ENCODE assay signal across 18 cellular contexts in the genomic region with DNA sequence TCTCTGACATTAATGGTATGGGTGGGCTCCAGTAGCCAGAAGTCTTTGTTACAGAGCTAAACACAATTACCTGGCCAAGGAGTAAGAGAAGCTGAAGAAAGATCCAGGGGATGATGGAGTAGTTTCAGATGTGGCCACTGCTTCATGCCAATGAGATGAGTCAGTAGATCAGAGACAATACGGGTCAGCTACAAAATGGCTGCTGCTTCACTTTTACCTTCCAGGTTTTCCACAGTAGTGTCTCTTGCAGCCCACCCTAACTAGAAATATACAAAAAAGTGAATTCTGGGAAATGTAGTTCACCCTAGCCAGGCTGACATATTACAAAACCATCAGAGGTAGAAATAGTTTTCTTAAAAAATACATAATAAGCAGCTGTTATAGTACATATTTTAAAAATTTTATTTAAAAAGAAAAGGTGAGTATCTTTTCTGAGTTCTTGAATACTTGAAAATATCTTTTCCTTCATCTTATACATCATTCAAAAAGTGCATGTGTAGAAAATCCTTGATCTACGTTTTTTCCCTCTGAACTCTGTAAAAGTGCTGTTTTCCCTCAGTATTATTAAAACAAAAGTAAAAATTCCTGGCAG. TPM values are rescaled to one million over a fixed set of nuclear protein-coding genes. Genes with fewer than 3 reads are reported as not detected.
DNase-seq lines count a peak whose midpoint lies in the region; ATAC-seq, FAIRE-seq and TF ChIP-seq lines count a peak whose summit lies in the region.
"Had no signal": no experiment of that assay in that cellular context is flagged by ENCODE, and none has a peak within 500 bp of the region (broad histone marks: within the 10 kb centered on the region; RNA-seq: fewer than 3 reads in every experiment).

No MANE protein-coding gene starts in this region.

- H3K9me3 ChIP-seq in IMR-90 (ENCODE audit: control insufficient read depth, insufficient read depth, low read length), result no peaks in the 10 kb centered on the region
- no peaks in the 10 kb centered on the region for H3K9me3 ChIP-seq in keratinocyte (ENCODE audit: control insufficient read depth, low read depth, low read length)
- H3K9me3 ChIP-seq: vagina had no signal

- H2BK5ac ChIP-seq in IMR-90 (ENCODE audit: low read depth, low read length, poor library complexity, severe bottlenecking), result no peak overlapping the region

- POLR2A ChIA-PET in IMR-90 (lab: Charles Lee; ENCODE audit: unreplicated experiment), result no interaction called here
- POLR2A ChIA-PET in T-cell (lab: Charles Lee), result no interaction called here

- no peaks in the 10 kb centered on the region for H3K27me3 ChIP-seq in IMR-90 (ENCODE audit: control insufficient read depth, insufficient read depth, low read length)
- no peaks in the 10 kb centered on the region for H3K27me3 ChIP-seq in keratinocyte (ENCODE audit: control insufficient read depth, extremely low read depth, insufficient read depth, low read length)
- H3K27me3 ChIP-seq: adrenal gland, vagina had no signal

- no peak overlapping the region for H2AK5ac ChIP-seq in IMR-90 (ENCODE audit: low read depth, low read length)

- H4K20me1 ChIP-seq in IMR-90 (ENCODE audit: insufficient read depth, low read length) (no peaks in the 10 kb centered on the region), keratinocyte (ENCODE audit: control insufficient read depth, extremely low read depth, insufficient read depth, low read length) (no peaks in the 10 kb centered on the region)

- H3K14ac ChIP-seq in IMR-90 (replicated peaks; ENCODE audit: low read depth, low read length), result no peak overlapping the region

- H3K27ac ChIP-seq in IMR-90 (ENCODE audit: insufficient read depth, low read length), result no peak overlapping the region
- H3K27ac ChIP-seq in keratinocyte (ENCODE audit: control insufficient read depth, insufficient read depth, low read length), result no peak overlapping the region
- H3K27ac ChIP-seq: adrenal gland, vagina had no signal

- H2AFZ ChIP-seq in IMR-90 (replicated peaks; ENCODE audit: low read length, poor library complexity) (no peak overlapping the region), keratinocyte (ENCODE audit: control insufficient read depth, low read length) (no peak overlapping the region)

- H3K4me3 ChIP-seq in IMR-90 (ENCODE audit: insufficient read depth, low read depth, low read length) (no peak overlapping the region), keratinocyte (ENCODE audit: control insufficient read depth in 2 of 3, extremely low read depth in 1 of 3, insufficient read depth in 2 of 3, low read depth in 1 of 3, low read length in 3 of 3) (no peak overlapping the region)
- H3K4me3 ChIP-seq: adrenal gland, vagina had no signal

- H3K9ac ChIP-seq in IMR-90 (ENCODE audit: low read depth, low read length), result no peak overlapping the region
- H3K9ac ChIP-seq in keratinocyte (ENCODE audit: control insufficient read depth, extremely low read depth, insufficient read depth, low read length), result no peak overlapping the region

- no peak overlapping the region for H4K5ac ChIP-seq in IMR-90 (ENCODE audit: low read depth, low read length)

- H3K9me1 ChIP-seq in IMR-90 (ENCODE audit: insufficient read depth, low read length) (no peaks in the 10 kb centered on the region), keratinocyte (ENCODE audit: control insufficient read depth, extremely low read depth, insufficient read depth, low read length) (no peaks in the 10 kb centered on the region)

- in situ Hi-C loops in IMR-90 (cut with MboI; ENCODE audit: low sequenced_read_pairs), result no loop called here

- H3K36me3 ChIP-seq in IMR-90 (ENCODE audit: control insufficient read depth, insufficient read depth, low read length), result no peaks in the 10 kb centered on the region
- no peaks in the 10 kb centered on the region for H3K36me3 ChIP-seq in keratinocyte (ENCODE audit: control insufficient read depth in 2 of 2, extremely low read depth in 1 of 2, insufficient read depth in 2 of 2, low read length in 2 of 2)
- H3K36me3 ChIP-seq: adrenal gland, vagina had no signal

- TF ChIP-seq RAD21 in IMR-90 (IDR thresholded peaks at IDR 0.05; ENCODE audit: low read length), result no peak

- no peaks in the 10 kb centered on the region for H3K4me1 ChIP-seq in IMR-90 (ENCODE audit: control insufficient read depth, insufficient read depth, low read length)
- no peaks in the 10 kb centered on the region for H3K4me1 ChIP-seq in keratinocyte (ENCODE audit: control insufficient read depth, extremely low read depth, insufficient read depth, low read length)
- H3K4me1 ChIP-seq: adrenal gland, vagina had no signal

- no peak overlapping the region for H2AK9ac ChIP-seq in IMR-90 (replicated peaks; ENCODE audit: low read depth, low read length, poor library complexity)

- H3K36me3 Mint-ChIP-seq in T-cell, result peaks cover 22% of the 10 kb centered on the region

- intact Hi-C loops in IMR-90 (cut with micrococcal nuclease), result no loop called here

- peaks cover 5 to 37% (median 14%) of the 10 kb centered on the region in 3 donors for H3K9me3 Mint-ChIP-seq in T-cell

- H3K4me2 ChIP-seq in IMR-90 (ENCODE audit: low read depth, low read length), result no peak overlapping the region
- H3K4me2 ChIP-seq in keratinocyte (ENCODE audit: control insufficient read depth, extremely low read depth, insufficient read depth, low read depth, low read length), result no peak overlapping the region

- TF ChIP-seq CTCF in IMR-90 (conservative IDR thresholded peaks at IDR 0.05; ENCODE audit: low read depth, low read length), result no peak
- TF ChIP-seq CTCF in keratinocyte (optimal IDR thresholded peaks at IDR 0.05 in 1 of 3, IDR thresholded peaks at IDR 0.05 in 1 of 3, conservative IDR thresholded peaks at IDR 0.05 in 1 of 3; ENCODE audit: extremely low read depth in 1 of 3, insufficient read depth in 2 of 3, low read length in 3 of 3), result no peak

- no peaks in the 10 kb centered on the region for H3K4me1 Mint-ChIP-seq in T-cell
- H3K4me1 Mint-ChIP-seq: nephron had no signal

- H3K79me1 ChIP-seq in IMR-90 (ENCODE audit: low read depth in 1 of 2, low read length in 2 of 2), result no peaks in the 10 kb centered on the region

- CTCF ChIA-PET in IMR-90 (lab: Yijun Ruan, JAX), result no interaction called here
- CTCF ChIA-PET in T-cell (lab: Charles Lee), result interaction anchor here in 1 of 2 donors (0.6 kb wide), 1 partner anchor 604 kb away, joined by 3 read pairs; no protein-coding TSS in a partner anchor

- no peak for TF ChIP-seq POLR2A in IMR-90 (IDR thresholded peaks at IDR 0.05; ENCODE audit: low read depth, low read length)

- no peaks in the 10 kb centered on the region for H3K79me2 ChIP-seq in keratinocyte (ENCODE audit: control insufficient read depth, insufficient read depth, low read length)

- WGBS in IMR-90 (ENCODE audit: extremely low coverage in 2 of 2, insufficient read length in 1 of 2), 2 experiments, result no CpG with 5 or more reads among the region's 2 CpGs

- peak; percentile 63 for DNase-seq in ELR (ENCODE audit: low read depth)
- peak; percentile 1 for DNase-seq in IMR-90
- DNase-seq in astrocyte of the hippocampus (ENCODE audit: low read depth, low spot score), result peak; percentile 7
- DNase-seq in keratinocyte (ENCODE audit: low read depth, low spot score), result no peak
- no peak for DNase-seq in NOMO-1 (lab: John Stamatoyannopoulos, UW; ENCODE audit: unreplicated experiment in 2 of 2)
- no peak for DNase-seq in T-cell
- no peak for DNase-seq in NCI-H1417 treated with DMSO at 0.1 percent for 48 hours (lab: John Stamatoyannopoulos, UW)
- DNase-seq: activated CD8-positive, alpha-beta T cell treated with anti-CD3 and anti-CD28 coated beads for 36 hours; adrenal gland; AML-193; effector memory CD8-positive, alpha-beta T cell; NCI-H1436; NCI-H345 had no signal

- no peak overlapping the region for H3K4ac ChIP-seq in IMR-90 (ENCODE audit: low read depth, low read length)

- H4K91ac ChIP-seq in IMR-90 (ENCODE audit: insufficient read depth, low read depth, low read length), result no peak overlapping the region

- H2BK20ac ChIP-seq in IMR-90 (ENCODE audit: low read depth, low read length), result no peak overlapping the region

- H3K27me3 Mint-ChIP-seq in T-cell, result no peaks in the 10 kb centered on the region
- H3K27me3 Mint-ChIP-seq: activated CD8-positive, alpha-beta T cell treated with anti-CD3 and anti-CD28 coated beads for 36 hours; effector memory CD8-positive, alpha-beta T cell had no signal

- H4K8ac ChIP-seq in IMR-90 (ENCODE audit: low read depth in 2 of 2, low read length in 2 of 2), result no peak overlapping the region

- FAIRE-seq in keratinocyte (lab: Jason Lieb, UNC), result peak; percentile 52
- FAIRE-seq: GM19239 had no signal

- H3K56ac ChIP-seq in IMR-90 (ENCODE audit: extremely low read depth, insufficient read depth, low read length), result no peak overlapping the region

- H3K18ac ChIP-seq in IMR-90 (ENCODE audit: low read depth, low read length), result no peak overlapping the region

- dilution Hi-C loops in IMR-90 (cut with HindIII; ENCODE audit: low sequenced_read_pairs, unreplicated experiment), result no loop called here
- dilution Hi-C loops in keratinocyte (cut with MboI; ENCODE audit: extremely low pct_ligation_motif_present, low sequenced_read_pairs), result no loop called here

- no TSS peak for BruUV-seq in IMR-90 (replicated peaks; lab: Mats Ljungman, UMichigan)

- H3K27ac Mint-ChIP-seq in T-cell, result no peak overlapping the region
- H3K27ac Mint-ChIP-seq: activated CD8-positive, alpha-beta T cell treated with anti-CD3 and anti-CD28 coated beads for 36 hours; effector memory CD8-positive, alpha-beta T cell; nephron had no signal

- no peak overlapping the region for H2BK120ac ChIP-seq in IMR-90 (ENCODE audit: low read depth, low read length)

- H2BK15ac ChIP-seq in IMR-90 (ENCODE audit: low read depth, low read length), result no peak overlapping the region

- H3K23ac ChIP-seq in IMR-90 (ENCODE audit: low read depth, low read length), result no peak overlapping the region

- no peak for ATAC-seq in IMR-90 (ENCODE audit: low read depth)
- no peak for ATAC-seq in HG02759 (IDR thresholded peaks at IDR 0.05; ENCODE audit: unreplicated experiment)
- no peak for ATAC-seq in T-cell (replicated peaks in 1 of 4)
- ATAC-seq: activated CD8-positive, alpha-beta T cell treated with anti-CD3 and anti-CD28 coated beads for 36 hours; effector memory CD8-positive, alpha-beta T cell had no signal

- no peak overlapping the region for H3K4me3 Mint-ChIP-seq in T-cell
- H3K4me3 Mint-ChIP-seq: activated CD8-positive, alpha-beta T cell treated with anti-CD3 and anti-CD28 coated beads for 36 hours; effector memory CD8-positive, alpha-beta T cell; nephron had no signal

RNA-seq across cellular contexts. Expression of a gene that starts 36.1 kb away (rescaled TPM):
- total RNA-seq in IMR-90 (2012; rRNA removed) (6.8 and 13.1 TPM in 2 replicates), T-cell (10 to 100 TPM in 3 of 5 donors, 1 to 10 TPM in 2; 6.4 to 23.8 (median 19.9) TPM)
- polyA plus RNA-seq in IMR-90 (2012; rRNA removed) (5.4 and 6.4 TPM in 2 replicates), keratinocyte (9.0 to 12.0 TPM (median 9.1 TPM) in 3 replicates)
- 0.81 and 1.4 TPM in 2 replicates for polyA plus RNA-seq in IMR-90 (2012; cell fraction: cytosol; rRNA removed)
- 0.71 and 3.3 TPM in 2 replicates for polyA plus RNA-seq in IMR-90 (2012; cell fraction: nucleus; rRNA removed; ENCODE audit: low replicate concordance)
- 25.9 TPM for polyA plus RNA-seq in keratinocyte (2011; ENCODE audit: low read depth)
- polyA plus RNA-seq in keratinocyte (2011; cell fraction: cytosol; rRNA removed), result 6.3 and 10.8 TPM in 2 replicates
- polyA plus RNA-seq in keratinocyte (2011; cell fraction: nucleus; rRNA removed), result 9.9 and 13.4 TPM in 2 replicates
- 8.6 and 18.9 TPM in 2 replicates for polyA plus RNA-seq in keratinocyte (2012; ENCODE audit: low replicate concordance)
- polyA minus RNA-seq in keratinocyte, result 2.8 to 8.2 TPM (median 5.7 TPM) in 3 replicates
- polyA minus RNA-seq in keratinocyte (2011; cell fraction: cytosol; rRNA and poly(A)+ RNA removed), result 9.2 TPM
- 8.4 and 15.8 TPM in 2 replicates for polyA minus RNA-seq in keratinocyte (2011; cell fraction: nucleus; rRNA and poly(A)+ RNA removed)

RNA-seq across cellular contexts. Expression of a gene that starts 54.6 kb away (rescaled TPM):
- total RNA-seq in IMR-90 (2012; rRNA removed), result not detected in 2 replicates
- polyA plus RNA-seq in IMR-90 (2012; rRNA removed), result not detected in 2 replicates
- not detected in 2 replicates for polyA plus RNA-seq in IMR-90 (2012; cell fraction: cytosol; rRNA removed)
- polyA plus RNA-seq in IMR-90 (2012; cell fraction: nucleus; rRNA removed; ENCODE audit: low replicate concordance), result not detected in 2 replicates
- polyA plus RNA-seq in keratinocyte, result 0.09 to 0.58 TPM (median 0.19 TPM) in 3 replicates
- not detected for polyA plus RNA-seq in keratinocyte (2011; ENCODE audit: low read depth)
- polyA plus RNA-seq in keratinocyte (2011; cell fraction: cytosol; rRNA removed), result not detected in 2 replicates
- polyA plus RNA-seq in keratinocyte (2011; cell fraction: nucleus; rRNA removed), result 0.22 TPM in 1 of 2 replicates, not detected in the other
- polyA plus RNA-seq in keratinocyte (2012; ENCODE audit: low replicate concordance), result not detected in 2 replicates
- 0.66 TPM in 1 of 3 replicates, not detected in the others for polyA minus RNA-seq in keratinocyte
- polyA minus RNA-seq in keratinocyte (2011; cell fraction: cytosol; rRNA and poly(A)+ RNA removed), result not detected
- polyA minus RNA-seq in keratinocyte (2011; cell fraction: nucleus; rRNA and poly(A)+ RNA removed), result 0.78 TPM in 1 of 2 replicates, not detected in the other
- total RNA-seq in T-cell, result 100 to 1,000 TPM; 288 to 405 (median 386) TPM
- total RNA-seq: lung microvascular endothelial cell had no signal

Comparison
In these comparisons a context has a peak if more than half of its experiments do, and no peak if none do; other contexts are left out.
1. DNase-seq: peak in ELR (single experiment), IMR-90 (single experiment) and astrocyte of the hippocampus (single experiment); none in keratinocyte (single experiment), NOMO-1 (0 of 2), T-cell (0 of 34) and NCI-H1417 treated with DMSO at 0.1 percent for 48 hours (single experiment).
2. RNA of a gene that starts 54.6 kb away (total RNA-seq): 288 to 405 TPM in T-cell; not detected in IMR-90; every median in the first group is over 100 times any median in the second.